10 cellular contexts compared by ENCODE assay signal in the genomic region with DNA sequence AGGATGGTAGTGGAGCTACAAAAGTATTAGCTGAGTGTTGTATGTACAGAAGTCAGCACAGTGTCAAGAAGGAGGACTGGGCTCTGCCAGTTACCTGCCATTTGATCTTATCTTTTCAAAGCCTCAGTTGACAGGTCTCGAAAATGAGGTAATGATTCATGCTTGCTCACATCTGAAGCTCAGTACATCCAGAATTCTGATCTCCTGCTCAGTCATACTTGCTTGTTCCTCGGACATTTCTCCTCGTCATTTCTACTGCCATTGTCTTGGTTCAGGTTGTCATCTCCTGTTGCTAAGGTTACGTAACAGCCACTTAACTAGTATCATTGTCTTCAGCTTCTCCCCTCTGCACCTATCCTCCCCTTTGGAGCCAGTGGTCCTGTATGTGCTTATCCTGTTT.
DNase-seq lines count a peak whose midpoint lies in the region; ATAC-seq and TF ChIP-seq lines count a peak whose summit lies in the region.
"Had no signal": no experiment of that assay in that cellular context is flagged by ENCODE, and none has a peak within 500 bp of the region (broad histone marks: within the 10 kb centered on the region; RNA-seq: fewer than 3 reads in every experiment).

No MANE protein-coding gene starts in this region.

- DNase-seq in HCT116 (ENCODE audit: low read depth, low spot score) (peak; percentile 79), NCI-H345 treated with DMSO at 0.1 percent for 48 hours (lab: John Stamatoyannopoulos, UW; ENCODE audit: unreplicated experiment) (peak; percentile 17), choroid plexus epithelial cell (ENCODE audit: low read depth) (peak; percentile 44), neural progenitor cell (ENCODE audit: low spot score) (no peak), head of caudate nucleus (no peak), OCI-LY7 (ENCODE audit: low spot score) (no peak), Peyer's patch (no peak)
- DNase-seq in activated CD4-positive, alpha-beta T cell treated with anti-CD3 and anti-CD28 coated beads, Interleukin-2, amount 50 U/mL, for 4 hours, result no peak
- DNase-seq: hippocampal formation had no signal

- no peak overlapping the region for H3K9ac ChIP-seq in HCT116 (ENCODE audit: low read length)
- no peak overlapping the region for H3K9ac ChIP-seq in neural progenitor cell

- H3K79me2 ChIP-seq in HCT116 (ENCODE audit: insufficient read depth, low read length), result no peaks in the 10 kb centered on the region
- H3K79me2 ChIP-seq in neural progenitor cell (ENCODE audit: low read depth), result peaks cover 2% of the 10 kb centered on the region
- no peaks in the 10 kb centered on the region for H3K79me2 ChIP-seq in OCI-LY7 (ENCODE audit: insufficient read depth, low read depth, low read length)

- peaks cover 51 to 60% of the 10 kb centered on the region in 2 experiments for H3K4me1 ChIP-seq in HCT116 (ENCODE audit: control insufficient read depth in 1 of 2, insufficient read depth in 2 of 2, low read length in 2 of 2)
- peaks cover 40% of the 10 kb centered on the region for H3K4me1 ChIP-seq in neural progenitor cell
- peaks cover 8% of the 10 kb centered on the region for H3K4me1 ChIP-seq in OCI-LY7 (ENCODE audit: insufficient read depth, low read length, poor library complexity, severe bottlenecking)
- peaks cover 0 to 4% (median 0%) of the 10 kb centered on the region in 4 donors for H3K4me1 ChIP-seq in Peyer's patch

- no peaks in the 10 kb centered on the region for H3K9me2 ChIP-seq in HCT116 (ENCODE audit: insufficient read depth)
- no peaks in the 10 kb centered on the region for H3K9me2 ChIP-seq in OCI-LY7 (ENCODE audit: insufficient read depth, low read length)

- peaks cover 13% of the 10 kb centered on the region for H3F3A ChIP-seq in neural progenitor cell (ENCODE audit: low read depth)

- RAD21 ChIA-PET in HCT116 (lab: Charles Lee; ENCODE audit: low non-redundant PET in 1 of 2, low total read pairs in 2 of 2, uncharacterized antibody in 2 of 2, unreplicated experiment in 2 of 2), result no interaction called here

- TF ChIP-seq POLR2A in HCT116 (IDR thresholded peaks at IDR 0.05; ENCODE audit: borderline replicate concordance, extremely low read depth, insufficient read depth, insufficient read length) (no peak), Peyer's patch (IDR thresholded peaks at IDR 0.05) (no peak)

- H3K27ac Mint-ChIP-seq in neural progenitor cell, result peak overlapping the region; percentile 84

- ATAC-seq in HCT116, result peak; percentile 76

- POLR2A ChIA-PET in HCT116 (lab: Charles Lee), result interaction anchor here (1.0 kb wide), 1 partner anchor 12 kb away, joined by 4 read pairs; no protein-coding TSS in a partner anchor
- POLR2A ChIA-PET in OCI-LY7 (lab: Charles Lee), result no interaction called here

- no peak for TF ChIP-seq CTCF in HCT116 (IDR thresholded peaks at IDR 0.05 in 2 of 3, conservative IDR thresholded peaks at IDR 0.05 in 1 of 3; ENCODE audit: borderline replicate concordance in 1 of 3, insufficient read depth in 1 of 3, low read depth in 2 of 3, low read length in 2 of 3)
- no peak for TF ChIP-seq CTCF in choroid plexus epithelial cell (conservative IDR thresholded peaks at IDR 0.05; ENCODE audit: low read depth, low read length)
- no peak for TF ChIP-seq CTCF in neural progenitor cell (IDR thresholded peaks at IDR 0.05)
- no peak for TF ChIP-seq CTCF in OCI-LY7 (conservative IDR thresholded peaks at IDR 0.05; ENCODE audit: low read length)
- no peak for TF ChIP-seq CTCF in Peyer's patch (IDR thresholded peaks at IDR 0.05)

- peaks cover 3% of the 10 kb centered on the region for H3K27me3 Mint-ChIP-seq in neural progenitor cell (ENCODE audit: insufficient read depth, low read depth)

- H2AFZ ChIP-seq in HCT116 (ENCODE audit: low read depth, low read length, poor library complexity, severe bottlenecking) (no peak overlapping the region), neural progenitor cell (replicated peaks) (no peak overlapping the region), OCI-LY7 (ENCODE audit: low read length) (no peak overlapping the region)

- no peaks in the 10 kb centered on the region for H3K27me3 ChIP-seq in HCT116 (ENCODE audit: insufficient read depth, low read length)
- no peaks in the 10 kb centered on the region for H3K27me3 ChIP-seq in neural progenitor cell
- no peaks in the 10 kb centered on the region for H3K27me3 ChIP-seq in Peyer's patch

- no peak for TF ChIP-seq RAD21 in HCT116 (IDR thresholded peaks at IDR 0.05; ENCODE audit: low read depth)

- intact Hi-C loops in HCT116 (cut with micrococcal nuclease), result no loop called here
- intact Hi-C loops in head of caudate nucleus (cut with DNase I), result no loop called here
- intact Hi-C loops in OCI-LY7 (cut with micrococcal nuclease; ENCODE audit: unreplicated experiment), result no loop called here

- CTCF ChIA-PET in HCT116 (lab: Charles Lee) (no interaction called here), OCI-LY7 (lab: Charles Lee; ENCODE audit: unreplicated experiment) (no interaction called here)

- H4K20me1 ChIP-seq in HCT116 (ENCODE audit: insufficient read depth) (no peaks in the 10 kb centered on the region), neural progenitor cell (ENCODE audit: low read depth) (no peaks in the 10 kb centered on the region), OCI-LY7 (ENCODE audit: insufficient read depth, low read length) (no peaks in the 10 kb centered on the region; the same call in 1 of the 2 replicates)

- no peak overlapping the region for H3K4me3 Mint-ChIP-seq in neural progenitor cell
- H3K4me3 Mint-ChIP-seq: nephron had no signal

- H3K9me3 ChIP-seq in HCT116 (ENCODE audit: control insufficient read depth in 1 of 2, insufficient read depth in 1 of 2, low read depth in 1 of 2, low read length in 2 of 2) (no peaks in the 10 kb centered on the region), neural progenitor cell (ENCODE audit: low read depth) (no peaks in the 10 kb centered on the region), OCI-LY7 (ENCODE audit: low read length) (no peaks in the 10 kb centered on the region), Peyer's patch (no peaks in the 10 kb centered on the region)

- peak overlapping the region; percentile 39; the same call in 1 of the 2 replicates for H3K27ac ChIP-seq in HCT116 (ENCODE audit: low read depth, low read length)
- H3K27ac ChIP-seq in neural progenitor cell, result no peak overlapping the region
- no peak overlapping the region for H3K27ac ChIP-seq in OCI-LY7 (ENCODE audit: low read depth, low read length, poor library complexity, severe bottlenecking)
- peak overlapping the region in 2 of 4 donors; percentile 45 to 73 for H3K27ac ChIP-seq in Peyer's patch

- peak overlapping the region; percentile 41 for H3K4me2 ChIP-seq in HCT116 (ENCODE audit: low read length)
- H3K4me2 ChIP-seq in neural progenitor cell, result no peak overlapping the region
- H3K4me2 ChIP-seq in OCI-LY7 (ENCODE audit: low read length), result no peak overlapping the region

- BruUV-seq in HCT116 (replicated peaks; lab: Mats Ljungman, UMichigan) (no TSS peak), OCI-LY7 (replicated peaks; lab: Mats Ljungman, UMichigan) (no TSS peak)

- no peaks in the 10 kb centered on the region for H3K36me3 ChIP-seq in HCT116 (ENCODE audit: control insufficient read depth in 1 of 2, insufficient read depth in 2 of 2, low read length in 2 of 2)
- H3K36me3 ChIP-seq in neural progenitor cell, result no peaks in the 10 kb centered on the region
- H3K36me3 ChIP-seq in OCI-LY7 (ENCODE audit: insufficient read depth, low read length), result no peaks in the 10 kb centered on the region
- H3K36me3 ChIP-seq in Peyer's patch, result no peaks in the 10 kb centered on the region

- no peaks in the 10 kb centered on the region for H3K9me3 Mint-ChIP-seq in neural progenitor cell
- H3K9me3 Mint-ChIP-seq: nephron had no signal

- H3K36me3 Mint-ChIP-seq in neural progenitor cell, result peaks cover 5% of the 10 kb centered on the region

- H3K4me1 Mint-ChIP-seq in neural progenitor cell, result peaks cover 52% of the 10 kb centered on the region

- H3K4me3 ChIP-seq in HCT116 (replicated peaks in 1 of 2; ENCODE audit: low read depth in 1 of 2, low read length in 2 of 2) (no peak overlapping the region), choroid plexus epithelial cell (ENCODE audit: low read depth, low read length) (no peak overlapping the region), neural progenitor cell (no peak overlapping the region), OCI-LY7 (ENCODE audit: low read depth, low read length, poor library complexity, severe bottlenecking) (no peak overlapping the region), Peyer's patch (no peak overlapping the region)

TF ChIP-seq in HCT116, 20 proteins besides CTCF, POLR2A, EP300 and RAD21:
- TF ChIP-seq SP1 (IDR thresholded peaks at IDR 0.05; ENCODE audit: low read depth), result peak; percentile 46; the same call in 1 of the 2 replicates
- TF ChIP-seq SIN3A (IDR thresholded peaks at IDR 0.05; ENCODE audit: low read depth), result peak; percentile 66; the same call in 1 of the 2 replicates
- TF ChIP-seq, protein P1, sequence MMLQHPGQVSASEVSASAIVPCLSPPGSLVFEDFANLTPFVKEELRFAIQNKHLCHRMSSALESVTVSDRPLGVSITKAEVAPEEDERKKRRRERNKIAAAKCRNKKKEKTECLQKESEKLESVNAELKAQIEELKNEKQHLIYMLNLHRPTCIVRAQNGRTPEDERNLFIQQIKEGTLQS (IDR thresholded peaks at IDR 0.05), result no peak
- TF ChIP-seq ELF1 (IDR thresholded peaks at IDR 0.05; ENCODE audit: borderline replicate concordance, low read depth), result no peak
- TF ChIP-seq FOSL1 (IDR thresholded peaks at IDR 0.05; ENCODE audit: low read depth), result peak; percentile 64; the same call in 1 of the 2 replicates
- no peak for TF ChIP-seq SRF (IDR thresholded peaks at IDR 0.05; ENCODE audit: low read depth)
- peak; percentile 55; the same call in 1 of the 2 replicates for TF ChIP-seq JUND (IDR thresholded peaks at IDR 0.05)
- TF ChIP-seq, protein P2, sequence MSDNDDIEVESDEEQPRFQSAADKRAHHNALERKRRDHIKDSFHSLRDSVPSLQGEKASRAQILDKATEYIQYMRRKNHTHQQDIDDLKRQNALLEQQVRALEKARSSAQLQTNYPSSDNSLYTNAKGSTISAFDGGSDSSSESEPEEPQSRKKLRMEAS (IDR thresholded peaks at IDR 0.05), result 0 out of 2 replicates have a peak, but pooled peaks have one; percentile 24
- TF ChIP-seq CBX3 (IDR thresholded peaks at IDR 0.05; ENCODE audit: low read depth), result peak; percentile 70
- TF ChIP-seq CEBPB (IDR thresholded peaks at IDR 0.05; ENCODE audit: low read depth), result peak; percentile 42; the same call in 1 of the 2 replicates
- TF ChIP-seq TCF7L2 (IDR thresholded peaks at IDR 0.05; ENCODE audit: borderline replicate concordance, extremely low read depth, insufficient read depth, insufficient read length), result no peak
TF ChIP-seq in HCT116: peak in this region for 7.

Comparison
In these comparisons a context has a peak if more than half of its experiments do, and no peak if none do; other contexts are left out.
1. DNase-seq: peak in HCT116 (single experiment), NCI-H345 treated with DMSO at 0.1 percent for 48 hours (single experiment) and choroid plexus epithelial cell (single experiment); none in neural progenitor cell (single experiment), head of caudate nucleus (0 of 42), OCI-LY7 (single experiment), activated CD4-positive, alpha-beta T cell treated with anti-CD3 and anti-CD28 coated beads, Interleukin-2, amount 50 U/mL, for 4 hours (0 of 2) and Peyer's patch (0 of 3).